ENCODE assay signal across 6 cellular contexts in the genomic region with DNA sequence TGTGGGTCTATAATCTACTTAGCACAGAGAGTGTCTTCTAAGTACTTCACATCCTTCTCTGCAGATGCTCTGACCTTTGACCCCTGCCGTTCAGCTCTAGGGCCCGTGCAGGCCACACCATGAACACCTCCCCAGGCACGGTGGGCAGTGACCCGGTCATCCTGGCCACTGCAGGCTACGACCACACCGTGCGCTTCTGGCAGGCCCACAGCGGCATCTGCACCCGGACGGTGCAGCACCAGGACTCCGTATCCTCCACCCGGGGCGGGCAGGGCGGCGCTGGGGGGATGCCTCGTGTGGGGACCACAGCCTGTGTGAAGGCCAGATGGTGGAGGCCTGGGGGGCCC.
DNase-seq lines count a peak whose midpoint lies in the region.

No MANE protein-coding gene starts in this region.

- no peaks in the 10 kb centered on the region for H3K9me3 ChIP-seq in adipocyte (ENCODE audit: control insufficient read depth, low read length)
- no peaks in the 10 kb centered on the region for H3K9me3 ChIP-seq in muscle layer of duodenum (ENCODE audit: control insufficient read depth in 1 of 2, low read length in 2 of 2)

- H3K4me3 Mint-ChIP-seq in activated naive CD4-positive, alpha-beta T cell treated with anti-CD3 and anti-CD28 coated beads, Interleukin-2, amount 50 U/mL, for 24 hours, result peak overlapping the region; percentile 90

- H3K4me1 Mint-ChIP-seq in activated naive CD4-positive, alpha-beta T cell treated with anti-CD3 and anti-CD28 coated beads, Interleukin-2, amount 50 U/mL, for 24 hours, result peaks cover 20% of the 10 kb centered on the region

- H3K36me3 ChIP-seq in adipocyte (ENCODE audit: control insufficient read depth, insufficient read depth, low read length, severe bottlenecking) (peaks cover 26% of the 10 kb centered on the region), muscle layer of duodenum (ENCODE audit: control insufficient read depth in 1 of 2, insufficient read depth in 2 of 2, low read length in 2 of 2) (peaks cover 0 to 20% of the 10 kb centered on the region in 2 donors)

- H3K4me3 ChIP-seq in adipocyte (ENCODE audit: low read length) (peak overlapping the region; percentile 91), muscle layer of duodenum (ENCODE audit: low read depth in 1 of 2, low read length in 2 of 2) (peak overlapping the region; percentile 70 to 76)

- DNase-seq in activated naive CD4-positive, alpha-beta T cell treated with Interleukin-2 at 50 U/mL for 16 hours, result no peak
- DNase-seq in adipocyte (ENCODE audit: low read depth) (no peak), foreskin melanocyte (no peak), MV-4-11 (lab: John Stamatoyannopoulos, UW) (no peak)

- no peaks in the 10 kb centered on the region for H3K27me3 Mint-ChIP-seq in activated naive CD4-positive, alpha-beta T cell treated with anti-CD3 and anti-CD28 coated beads, Interleukin-2, amount 50 U/mL, for 24 hours

- H3K4me1 ChIP-seq in adipocyte (ENCODE audit: control insufficient read depth, insufficient read depth, low read length) (peaks cover 17% of the 10 kb centered on the region), muscle layer of duodenum (ENCODE audit: control insufficient read depth in 1 of 2, insufficient read depth in 2 of 2, low read length in 2 of 2) (peaks cover 9 to 19% of the 10 kb centered on the region in 2 donors)

- peak overlapping the region; percentile 92 for H3K27ac Mint-ChIP-seq in activated naive CD4-positive, alpha-beta T cell treated with anti-CD3 and anti-CD28 coated beads, Interleukin-2, amount 50 U/mL, for 24 hours

- H3K9me3 Mint-ChIP-seq in activated naive CD4-positive, alpha-beta T cell treated with anti-CD3 and anti-CD28 coated beads, Interleukin-2, amount 50 U/mL, for 24 hours, result no peaks in the 10 kb centered on the region

- H3K36me3 Mint-ChIP-seq in activated naive CD4-positive, alpha-beta T cell treated with anti-CD3 and anti-CD28 coated beads, Interleukin-2, amount 50 U/mL, for 24 hours, result peaks cover 6% of the 10 kb centered on the region

- H3K9ac ChIP-seq in adipocyte (ENCODE audit: low read length), result peak overlapping the region; percentile 99

- peak overlapping the region; percentile 31 for H3K27ac ChIP-seq in muscle layer of duodenum (ENCODE audit: low read length)

- H3K27me3 ChIP-seq in adipocyte (replicated peaks; ENCODE audit: control insufficient read depth, insufficient read depth, low read length), result no peaks in the 10 kb centered on the region
- no peaks in the 10 kb centered on the region for H3K27me3 ChIP-seq in muscle layer of duodenum (ENCODE audit: low read depth, low read length)
